Comparison of ENCODE assay signal across 1 cellular context in genomic region chr12:131949431-131950181, GRCh38.
TF ChIP-seq lines count a peak whose summit lies in the region.

Gene EP400, plus strand, starts transcription at chr12:131949942. Its CDS starts 10,678 bp downstream, at chr12:131960620.

TF ChIP-seq in K562, 482 proteins besides CTCF, POLR2A, EP300 and RAD21 (continued from another document and continues in another):
- TF ChIP-seq AFF4 (CRISPR knock-in tag; IDR thresholded peaks at IDR 0.05) (peak; percentile 87), SOX6 (IDR thresholded peaks at IDR 0.05) (0 out of 2 replicates have a peak, but pooled peaks have one; percentile 33), SIN3B (IDR thresholded peaks at IDR 0.05; ENCODE audit: low read depth) (peak; percentile 85), FOXP4 (CRISPR knock-in tag; IDR thresholded peaks at IDR 0.05; ENCODE audit: borderline replicate concordance) (0 out of 2 replicates have a peak, but pooled peaks have one; percentile 30), ZNF407 (IDR thresholded peaks at IDR 0.05; ENCODE audit: low read depth) (peak; percentile 84), BMI1 (IDR thresholded peaks at IDR 0.05; ENCODE audit: low read length) (no peak), SIX5 (IDR thresholded peaks at IDR 0.05; ENCODE audit: borderline replicate concordance in 1 of 2, insufficient read depth in 1 of 2, low read depth in 1 of 2, low read length in 2 of 2) (peak; percentile 5 to 8; a peak in 1 of 4 replicates), ZBTB11 (CRISPR knock-in tag; IDR thresholded peaks at IDR 0.05) (peak in 2 of 3 experiments; percentile 43 to 89; a peak in 2 of 6 replicates), PHF20 (IDR thresholded peaks at IDR 0.05; ENCODE audit: partially characterized antibody) (peak; percentile 22), SRSF1 (IDR thresholded peaks at IDR 0.05; ENCODE audit: low read depth, low read length) (no peak), ZNF311 (CRISPR knock-in tag; IDR thresholded peaks at IDR 0.05) (no peak), ATF7 (IDR thresholded peaks at IDR 0.05) (peak; percentile 70), NRF1 (conservative IDR thresholded peaks at IDR 0.05 in 1 of 2, IDR thresholded peaks at IDR 0.05 in 1 of 2) (peak in 1 of 2 experiments; percentile 35; a peak in 2 of 4 replicates), KHSRP (IDR thresholded peaks at IDR 0.05) (no peak), GTF3C2 (IDR thresholded peaks at IDR 0.05; ENCODE audit: borderline replicate concordance, extremely low read depth, insufficient read length) (peak; percentile 39), ZNF639 (CRISPR knock-in tag; conservative IDR thresholded peaks at IDR 0.05 in 1 of 2, IDR thresholded peaks at IDR 0.05 in 1 of 2) (peak in 1 of 2 experiments; percentile 97; a peak in 2 of 4 replicates), NR2F6 (CRISPR knock-in tag; IDR thresholded peaks at IDR 0.05) (no peak), ZNF384 (IDR thresholded peaks at IDR 0.05; ENCODE audit: low read depth, low read length) (0 out of 2 replicates have a peak, but pooled peaks have one; percentile 6), CLOCK (CRISPR knock-in tag; IDR thresholded peaks at IDR 0.05; ENCODE audit: borderline replicate concordance) (no peak), NONO (IDR thresholded peaks at IDR 0.05; ENCODE audit: low read depth in 2 of 2, low read length in 1 of 2) (peak in 1 of 2 experiments; percentile 84; a peak in 3 of 4 replicates), E2F3 (CRISPR knock-in tag; IDR thresholded peaks at IDR 0.05) (peak; percentile 89), CREBBP (IDR thresholded peaks at IDR 0.05; ENCODE audit: low read depth, low read length) (no peak), RBBP5 (IDR thresholded peaks at IDR 0.05; ENCODE audit: borderline replicate concordance, insufficient read depth, low read length, poor library complexity, severe bottlenecking) (peak; percentile 93), MTA3 (IDR thresholded peaks at IDR 0.05; ENCODE audit: borderline replicate concordance) (peak; percentile 99), FOSL1 (tag; conservative IDR thresholded peaks at IDR 0.05) (no peak; the same call in 1 of the 2 replicates), HCFC1 (IDR thresholded peaks at IDR 0.05; ENCODE audit: low read depth, low read length) (peak; percentile 76), CEBPB (tag; IDR thresholded peaks at IDR 0.05) (no peak), ZNF583 (CRISPR knock-in tag; IDR thresholded peaks at IDR 0.05) (peak; percentile 60; the same call in 1 of the 2 replicates)
